In the genomic region with DNA sequence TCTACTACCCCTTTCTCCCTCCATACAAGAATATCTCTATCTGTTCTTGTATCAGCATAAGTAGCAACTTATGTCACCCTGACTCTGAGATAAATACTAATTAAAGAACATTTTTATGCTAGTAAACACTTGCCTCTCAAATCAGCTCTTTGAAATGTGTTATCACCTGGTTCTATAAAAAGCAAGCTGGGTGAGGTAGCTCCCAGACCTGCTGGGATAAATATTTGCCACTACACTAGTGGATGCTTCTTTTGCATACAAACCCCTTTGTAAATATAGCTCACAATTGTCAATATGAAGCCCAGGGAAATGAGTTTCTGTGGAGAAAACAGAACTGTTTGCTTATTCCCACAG, we compare ENCODE assay signal across 20 cellular contexts.
A peak's percentile ranks its signal among the peaks of the same experiment; 100 is the strongest.
DNase-seq lines count a peak whose midpoint lies in the region; ATAC-seq, FAIRE-seq and TF ChIP-seq lines count a peak whose summit lies in the region.
"Had no signal": no experiment of that assay in that cellular context is flagged by ENCODE, and none has a peak within 500 bp of the region (broad histone marks: within the 10 kb centered on the region; RNA-seq: fewer than 3 reads in every experiment).

No MANE protein-coding gene starts in this region.

- no peak overlapping the region for H2BK15ac ChIP-seq in neuronal stem cell (ENCODE audit: low read length)

- no peak overlapping the region for H3K23ac ChIP-seq in neuronal stem cell (ENCODE audit: low read depth, low read length, poor library complexity)

- no peak overlapping the region for H4K91ac ChIP-seq in neuronal stem cell (ENCODE audit: low read depth, low read length, poor library complexity)

- H3K4me3 Mint-ChIP-seq in osteocyte (ENCODE audit: unreplicated experiment): no peak overlapping the region
- H3K4me3 Mint-ChIP-seq in activated T-cell treated with anti-CD3 and anti-CD28 coated beads, Interleukin-2, amount 50 U/mL, for 4 hours: no peak overlapping the region
- H3K4me3 Mint-ChIP-seq: activated CD4-positive, alpha-beta T cell treated with anti-CD3 and anti-CD28 coated beads for 36 hours; CD4-positive, alpha-beta T cell; HFFc6; naive thymus-derived CD4-positive, alpha-beta T cell; stimulated activated naive B cell treated with anti-CD40 and anti-IgM and Interleukin-4, amounts not matched to agents 10 μg/mL and 1 μg/mL and 100 μg/mL, for 72 hours had no signal

- no peak overlapping the region for H3K14ac ChIP-seq in neuronal stem cell (ENCODE audit: low read length)

- in situ Hi-C loops in KBM-7 (cut with MboI; ENCODE audit: low pct_unique_long_range_greater_than_20kb, low sequenced_read_pairs): no loop called here

- H3K36me3 ChIP-seq in endothelial cell of umbilical vein (ENCODE audit: control insufficient read depth in 2 of 2, extremely low read depth in 1 of 2, insufficient read depth in 2 of 2, low read length in 2 of 2) (no peaks in the 10 kb centered on the region), neuronal stem cell (replicated peaks in 1 of 2; ENCODE audit: control insufficient read depth in 2 of 2, insufficient read depth in 2 of 2, low read length in 2 of 2) (no peaks in the 10 kb centered on the region)
- H3K36me3 ChIP-seq: gastroesophageal sphincter had no signal

- no peaks in the 10 kb centered on the region for H3K27me3 Mint-ChIP-seq in osteocyte (ENCODE audit: unreplicated experiment)
- H3K27me3 Mint-ChIP-seq in activated T-cell treated with anti-CD3 and anti-CD28 coated beads, Interleukin-2, amount 50 U/mL, for 4 hours (ENCODE audit: low read depth): no peaks in the 10 kb centered on the region
- H3K27me3 Mint-ChIP-seq: CD4-positive, alpha-beta T cell; stimulated activated naive B cell treated with anti-CD40 and anti-IgM and Interleukin-4, amounts not matched to agents 10 μg/mL and 1 μg/mL and 100 μg/mL, for 72 hours had no signal

- TF ChIP-seq CTCF in C4-2B (conservative IDR thresholded peaks at IDR 0.05): no peak
- TF ChIP-seq CTCF in endothelial cell of umbilical vein (IDR thresholded peaks at IDR 0.05; ENCODE audit: extremely low read depth in 1 of 2, insufficient read depth in 1 of 2, low read depth in 1 of 2, low read length in 2 of 2): no peak
- no peak for TF ChIP-seq CTCF in osteocyte (IDR thresholded peaks at IDR 0.05)

- H3K27me3 ChIP-seq in endothelial cell of umbilical vein (ENCODE audit: control insufficient read depth in 2 of 2, insufficient read depth in 2 of 2, low read length in 2 of 2): no peaks in the 10 kb centered on the region
- no peaks in the 10 kb centered on the region for H3K27me3 ChIP-seq in neuronal stem cell (ENCODE audit: control insufficient read depth in 3 of 3, insufficient read depth in 3 of 3, low read depth in 1 of 3, low read length in 3 of 3)
- H3K27me3 ChIP-seq: gastroesophageal sphincter had no signal

- H4K8ac ChIP-seq in neuronal stem cell (ENCODE audit: low read depth, low read length): no peak overlapping the region

- no peak overlapping the region for H2BK5ac ChIP-seq in neuronal stem cell (ENCODE audit: low read length)

- no peak overlapping the region for H3K4me3 ChIP-seq in endothelial cell of umbilical vein (replicated peaks in 1 of 3; ENCODE audit: insufficient read depth in 1 of 3, low read depth in 1 of 3, low read length in 3 of 3)
- H3K4me3 ChIP-seq in neuronal stem cell (ENCODE audit: low read length in 2 of 2): no peak overlapping the region
- H3K4me3 ChIP-seq: gastroesophageal sphincter, PC-9 had no signal

- dilution Hi-C loops in endothelial cell of umbilical vein (cut with MboI; ENCODE audit: extremely low pct_ligation_motif_present, low sequenced_read_pairs): no loop called here

- H3K4me2 ChIP-seq in endothelial cell of umbilical vein (ENCODE audit: insufficient read depth, low read length): no peak overlapping the region
- H3K4me2 ChIP-seq in neuronal stem cell (ENCODE audit: insufficient read depth, low read length, poor library complexity, severe bottlenecking): no peak overlapping the region
- H3K4me2 ChIP-seq: PC-9, SK-N-SH had no signal

- H3K4me1 Mint-ChIP-seq in osteocyte (ENCODE audit: unreplicated experiment): peaks cover 22% of the 10 kb centered on the region
- no peaks in the 10 kb centered on the region for H3K4me1 Mint-ChIP-seq in activated T-cell treated with anti-CD3 and anti-CD28 coated beads, Interleukin-2, amount 50 U/mL, for 4 hours (ENCODE audit: low read depth)
- H3K4me1 Mint-ChIP-seq: activated CD4-positive, alpha-beta T cell treated with anti-CD3 and anti-CD28 coated beads for 36 hours; naive thymus-derived CD4-positive, alpha-beta T cell; stimulated activated naive B cell treated with anti-CD40 and anti-IgM and Interleukin-4, amounts not matched to agents 10 μg/mL and 1 μg/mL and 100 μg/mL, for 72 hours had no signal

- H2AFZ ChIP-seq in endothelial cell of umbilical vein (ENCODE audit: low read depth, low read length) (peak overlapping the region; percentile 67), neuronal stem cell (ENCODE audit: low read length) (no peak overlapping the region)
- H2AFZ ChIP-seq: PC-9 had no signal

- no peak overlapping the region for H2AK5ac ChIP-seq in neuronal stem cell (ENCODE audit: low read depth, low read length)

- peak overlapping the region; percentile 80; the same call in 1 of the 2 replicates for H3K27ac ChIP-seq in C4-2B
- no peak overlapping the region for H3K27ac ChIP-seq in endothelial cell of umbilical vein (ENCODE audit: insufficient read depth, low read depth, low read length)
- H3K27ac ChIP-seq in neuronal stem cell (replicated peaks; ENCODE audit: low read length): no peak overlapping the region
- H3K27ac ChIP-seq: gastroesophageal sphincter, PC-9 had no signal

- no peaks in the 10 kb centered on the region for H3K36me3 Mint-ChIP-seq in osteocyte (ENCODE audit: unreplicated experiment)
- no peaks in the 10 kb centered on the region for H3K36me3 Mint-ChIP-seq in activated T-cell treated with anti-CD3 and anti-CD28 coated beads, Interleukin-2, amount 50 U/mL, for 4 hours (ENCODE audit: insufficient read depth)
- H3K36me3 Mint-ChIP-seq: naive thymus-derived CD4-positive, alpha-beta T cell; stimulated activated naive B cell treated with anti-CD40 and anti-IgM and Interleukin-4, amounts not matched to agents 10 μg/mL and 1 μg/mL and 100 μg/mL, for 72 hours had no signal

- no TSS peak for BruUV-seq in endothelial cell of umbilical vein (replicated peaks; lab: Mats Ljungman, UMichigan)

- no peak for FAIRE-seq in endothelial cell of umbilical vein (lab: Jason Lieb, UNC)

- no peaks in the 10 kb centered on the region for H3K9me3 Mint-ChIP-seq in osteocyte (ENCODE audit: unreplicated experiment)
- no peaks in the 10 kb centered on the region for H3K9me3 Mint-ChIP-seq in activated T-cell treated with anti-CD3 and anti-CD28 coated beads, Interleukin-2, amount 50 U/mL, for 4 hours
- H3K9me3 Mint-ChIP-seq: CD4-positive, alpha-beta T cell; HFFc6; naive thymus-derived CD4-positive, alpha-beta T cell; stimulated activated naive B cell treated with anti-CD40 and anti-IgM and Interleukin-4, amounts not matched to agents 10 μg/mL and 1 μg/mL and 100 μg/mL, for 72 hours had no signal

- no peaks in the 10 kb centered on the region for H3K9me1 ChIP-seq in endothelial cell of umbilical vein (replicated peaks; ENCODE audit: control insufficient read depth, extremely low read depth, insufficient read depth, low read length)

- DNase-seq in NCI-H748 treated with DMSO at 0.1 percent for 48 hours (lab: John Stamatoyannopoulos, UW) (peak; percentile 74), endothelial cell of umbilical vein (ENCODE audit: low read depth, low spot score) (no peak), osteocyte (ENCODE audit: extremely low spot score, unreplicated experiment) (no peak), NCI-H187 (lab: John Stamatoyannopoulos, UW) (no peak), KBM-7 (no peak), neuronal stem cell (ENCODE audit: low spot score) (no peak)
- no peak for DNase-seq in activated T-cell treated with anti-CD3 and anti-CD28 coated beads, Interleukin-2, amount 50 U/mL, for 4 hours
- DNase-seq: activated CD4-positive, alpha-beta T cell treated with anti-CD3 and anti-CD28 coated beads for 36 hours; activated CD8-positive, alpha-beta memory T cell treated with anti-CD3 and anti-CD28 coated beads, Interleukin-2, amount 50 U/mL, for 4 hours; anterior cingulate cortex; CD4-positive, alpha-beta T cell; HFFc6; naive thymus-derived CD4-positive, alpha-beta T cell; NCI-H187 treated with DMSO at 0.1 percent for 48 hours; PC-9; SK-N-SH; stimulated activated naive B cell treated with anti-CD40 and anti-IgM and Interleukin-4, amounts not matched to agents 10 μg/mL and 1 μg/mL and 100 μg/mL, for 72 hours; T1000 had no signal

- H3K18ac ChIP-seq in neuronal stem cell (ENCODE audit: low read length): no peak overlapping the region

- no peak for ATAC-seq in activated T-cell treated with anti-CD3 and anti-CD28 coated beads, Interleukin-2, amount 50 U/mL, for 4 hours
- ATAC-seq: activated CD4-positive, alpha-beta T cell treated with anti-CD3 and anti-CD28 coated beads for 36 hours; gastroesophageal sphincter; naive thymus-derived CD4-positive, alpha-beta T cell; stimulated activated naive B cell treated with anti-CD40 and anti-IgM and Interleukin-4, amounts not matched to agents 10 μg/mL and 1 μg/mL and 100 μg/mL, for 72 hours had no signal

- H3K9me3 ChIP-seq in endothelial cell of umbilical vein (replicated peaks; ENCODE audit: control insufficient read depth, insufficient read depth, low read length) (no peaks in the 10 kb centered on the region), neuronal stem cell (replicated peaks in 1 of 2; ENCODE audit: control insufficient read depth in 2 of 2, insufficient read depth in 1 of 2, low read depth in 1 of 2, low read length in 2 of 2) (no peaks in the 10 kb centered on the region)
- H3K9me3 ChIP-seq: gastroesophageal sphincter, SK-N-SH had no signal

- intact Hi-C loops in endothelial cell of umbilical vein (cut with micrococcal nuclease): loop anchor here (10.0 kb wide), 1 partner anchor 342 kb away; no protein-coding TSS in a partner anchor

- no peak overlapping the region for H2BK12ac ChIP-seq in neuronal stem cell (ENCODE audit: low read length)

- H2BK120ac ChIP-seq in neuronal stem cell (ENCODE audit: low read depth, low read length): no peak overlapping the region

- H3K27ac Mint-ChIP-seq in osteocyte (ENCODE audit: unreplicated experiment): peak overlapping the region; percentile 74
- H3K27ac Mint-ChIP-seq: activated CD4-positive, alpha-beta T cell treated with anti-CD3 and anti-CD28 coated beads for 36 hours; CD4-positive, alpha-beta T cell; HFFc6; naive thymus-derived CD4-positive, alpha-beta T cell; stimulated activated naive B cell treated with anti-CD40 and anti-IgM and Interleukin-4, amounts not matched to agents 10 μg/mL and 1 μg/mL and 100 μg/mL, for 72 hours had no signal

- no peaks in the 10 kb centered on the region for H3K79me1 ChIP-seq in neuronal stem cell (ENCODE audit: low read depth, low read length)

- no peaks in the 10 kb centered on the region for H4K20me1 ChIP-seq in endothelial cell of umbilical vein (replicated peaks; ENCODE audit: control insufficient read depth, extremely low read depth, insufficient read depth, low read length)

- H3K4me1 ChIP-seq in endothelial cell of umbilical vein (ENCODE audit: control insufficient read depth, extremely low read depth, insufficient read depth, low read length) (peaks cover 7% of the 10 kb centered on the region), neuronal stem cell (ENCODE audit: control insufficient read depth in 2 of 2, insufficient read depth in 1 of 2, low read depth in 1 of 2, low read length in 2 of 2) (peaks cover 0 to 18% of the 10 kb centered on the region in 2 donors)
- H3K4me1 ChIP-seq: gastroesophageal sphincter had no signal

- CTCF ChIA-PET in endothelial cell of umbilical vein (lab: Charles Lee): interaction anchor here (0.9 to 1.7 kb wide), 10 partner anchors 9 to 829 kb away, joined by 3 to 10 read pairs (median 4); no protein-coding TSS in a partner anchor

- POLR2A ChIA-PET in endothelial cell of umbilical vein (lab: Charles Lee): no interaction called here

- TF ChIP-seq POLR2A in endothelial cell of umbilical vein (IDR thresholded peaks at IDR 0.05; ENCODE audit: low read depth, low read length): no peak

- H3K9ac ChIP-seq in endothelial cell of umbilical vein (replicated peaks; ENCODE audit: extremely low read depth, insufficient read depth, low read length) (no peak overlapping the region), neuronal stem cell (ENCODE audit: low read depth, low read length, poor library complexity) (no peak overlapping the region)
- H3K9ac ChIP-seq: SK-N-SH had no signal

- no peaks in the 10 kb centered on the region for H3K79me2 ChIP-seq in endothelial cell of umbilical vein (ENCODE audit: control insufficient read depth, insufficient read depth, low read length)

- H3K4ac ChIP-seq in neuronal stem cell (ENCODE audit: low read length): no peak overlapping the region
